13 cellular contexts compared by ENCODE assay signal in genomic region chrX:17442898-17443297, GRCh38.
"Had no signal": no experiment of that assay in that cellular context is flagged by ENCODE, and none has a peak within 500 bp of the region (broad histone marks: within the 10 kb centered on the region; RNA-seq: fewer than 3 reads in every experiment).

No MANE protein-coding gene starts in this region.

- ATAC-seq: left lung had no signal

- H3K27ac Mint-ChIP-seq: brain, endodermal cell, nephron had no signal

- DNase-seq: activated CD4-positive, alpha-beta T cell treated with anti-CD3 and anti-CD28 coated beads, Interleukin-2, amount 50 U/mL, for 1 hour; activated naive CD4-positive, alpha-beta T cell treated with anti-CD3 and anti-CD28 coated beads, Interleukin-2, amount 50 U/mL, for 16 hours; activated T-cell treated with anti-CD3 and anti-CD28 coated beads, Interleukin-2, amount 50 U/mL, for 1 hour; endodermal cell; foreskin keratinocyte; head of caudate nucleus; islet precursor cell; left lung; mesenchymal stem cell; T-helper 2 cell; tibial artery had no signal

- H3K27me3 ChIP-seq: foreskin keratinocyte, left lung, tibial artery had no signal

- H3K27me3 Mint-ChIP-seq: brain had no signal

- H3K9me3 ChIP-seq: left lung, tibial artery had no signal

- H3K4me3 ChIP-seq: left lung, tibial artery had no signal

- H3K36me3 Mint-ChIP-seq: brain had no signal

- H3K9me3 Mint-ChIP-seq: brain, endodermal cell, nephron had no signal

- H3K36me3 ChIP-seq: left lung, tibial artery had no signal

- H3K27ac ChIP-seq: foreskin keratinocyte, left lung, tibial artery had no signal

- H3K4me1 ChIP-seq: left lung had no signal

- H3K4me3 Mint-ChIP-seq: brain, endodermal cell, nephron had no signal
